ENCODE assay signal across 1 cellular context in genomic region chr20:36607586-36608387, GRCh38.
TF ChIP-seq lines count a peak whose summit lies in the region.

No MANE protein-coding gene starts in this region.

TF ChIP-seq in K562, 482 proteins besides CTCF, POLR2A, EP300 and RAD21:
- no peak for TF ChIP-seq ZFPM2 (CRISPR knock-in tag; IDR thresholded peaks at IDR 0.05)
- no peak for TF ChIP-seq XRCC5 (IDR thresholded peaks at IDR 0.05; ENCODE audit: low read depth, low read length)
- no peak for TF ChIP-seq RFX1 (IDR thresholded peaks at IDR 0.05)
- no peak for TF ChIP-seq EWSR1 (IDR thresholded peaks at IDR 0.05; ENCODE audit: borderline replicate concordance, low read depth, partially characterized antibody)
- TF ChIP-seq, protein P1, sequence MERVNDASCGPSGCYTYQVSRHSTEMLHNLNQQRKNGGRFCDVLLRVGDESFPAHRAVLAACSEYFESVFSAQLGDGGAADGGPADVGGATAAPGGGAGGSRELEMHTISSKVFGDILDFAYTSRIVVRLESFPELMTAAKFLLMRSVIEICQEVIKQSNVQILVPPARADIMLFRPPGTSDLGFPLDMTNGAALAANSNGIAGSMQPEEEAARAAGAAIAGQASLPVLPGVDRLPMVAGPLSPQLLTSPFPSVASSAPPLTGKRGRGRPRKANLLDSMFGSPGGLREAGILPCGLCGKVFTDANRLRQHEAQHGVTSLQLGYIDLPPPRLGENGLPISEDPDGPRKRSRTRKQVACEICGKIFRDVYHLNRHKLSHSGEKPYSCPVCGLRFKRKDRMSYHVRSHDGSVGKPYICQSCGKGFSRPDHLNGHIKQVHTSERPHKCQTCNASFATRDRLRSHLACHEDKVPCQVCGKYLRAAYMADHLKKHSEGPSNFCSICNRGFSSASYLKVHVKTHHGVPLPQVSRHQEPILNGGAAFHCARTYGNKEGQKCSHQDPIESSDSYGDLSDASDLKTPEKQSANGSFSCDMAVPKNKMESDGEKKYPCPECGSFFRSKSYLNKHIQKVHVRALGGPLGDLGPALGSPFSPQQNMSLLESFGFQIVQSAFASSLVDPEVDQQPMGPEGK (CRISPR knock-in tag; IDR thresholded peaks at IDR 0.05; ENCODE audit: borderline replicate concordance) = no peak
- TF ChIP-seq JUNB (CRISPR knock-in tag; conservative IDR thresholded peaks at IDR 0.05) = no peak
- no peak for TF ChIP-seq IRF2 (CRISPR knock-in tag; IDR thresholded peaks at IDR 0.05)
- TF ChIP-seq MIER1 (IDR thresholded peaks at IDR 0.05; ENCODE audit: low read depth) = no peak
- no peak for TF ChIP-seq RFX5 (IDR thresholded peaks at IDR 0.05; ENCODE audit: low read depth, low read length)
- TF ChIP-seq ZNF140 (CRISPR knock-in tag; IDR thresholded peaks at IDR 0.05) = no peak
- no peak for TF ChIP-seq ZNF395 (CRISPR knock-in tag; IDR thresholded peaks at IDR 0.05)
- no peak for TF ChIP-seq HDAC8 (tag; IDR thresholded peaks at IDR 0.05)
- TF ChIP-seq HBP1 (CRISPR knock-in tag; IDR thresholded peaks at IDR 0.05) = no peak
- no peak for TF ChIP-seq ZBTB49 (CRISPR knock-in tag; IDR thresholded peaks at IDR 0.05; ENCODE audit: borderline replicate concordance)
- TF ChIP-seq SMAD2 (IDR thresholded peaks at IDR 0.05; ENCODE audit: low read depth, low read length) = no peak
